ENCODE assay signal across 22 cellular contexts in genomic region chr3:121736112-121736511, GRCh38. TPM values are rescaled to one million over a fixed set of nuclear protein-coding genes. Genes with fewer than 3 reads are reported as not detected.
DNase-seq lines count a peak whose midpoint lies in the region; ATAC-seq and TF ChIP-seq lines count a peak whose summit lies in the region.
"Had no signal": no experiment of that assay in that cellular context is flagged by ENCODE, and none has a peak within 500 bp of the region (broad histone marks: within the 10 kb centered on the region; RNA-seq: fewer than 3 reads in every experiment).

No MANE protein-coding gene starts in this region.

- no peaks in the 10 kb centered on the region for H3K36me3 ChIP-seq in osteoblast (ENCODE audit: insufficient read depth, low read length)
- H3K36me3 ChIP-seq in heart left ventricle, result peaks cover 0 to 2% (median 0%) of the 10 kb centered on the region in 9 donors
- H3K36me3 ChIP-seq in adrenal gland (replicated peaks in 1 of 2), result no peaks in the 10 kb centered on the region

- intact Hi-C loops in heart left ventricle (cut with DNase I), result no loop called here
- intact Hi-C loops in adrenal gland (cut with DNase I), result no loop called here

- ATAC-seq in heart left ventricle (no peak), HG03432 (IDR thresholded peaks at IDR 0.05; ENCODE audit: unreplicated experiment) (no peak)
- ATAC-seq: effector memory CD8-positive, alpha-beta T cell; naive thymus-derived CD4-positive, alpha-beta T cell had no signal

- H3K27ac ChIP-seq in osteoblast (ENCODE audit: low read depth, low read length), result peak overlapping the region; percentile 27
- H3K27ac ChIP-seq in heart left ventricle, result no peak overlapping the region
- no peak overlapping the region for H3K27ac ChIP-seq in adrenal gland
- H3K27ac ChIP-seq: BLaER1, testis, VCaP had no signal

- 79 to 93% (median 91%) methylated on average over 3 of the region's 3 CpGs for WGBS in heart left ventricle, 4 donors
- WGBS in adrenal gland, 4 donors, result 63 to 76% (median 68%) methylated on average over 3 of the region's 3 CpGs

- no peaks in the 10 kb centered on the region for H3K27me3 ChIP-seq in osteoblast (ENCODE audit: insufficient read depth, low read length)
- H3K27me3 ChIP-seq in heart left ventricle, result no peaks in the 10 kb centered on the region
- H3K27me3 ChIP-seq in adrenal gland, result no peaks in the 10 kb centered on the region
- H3K27me3 ChIP-seq: BLaER1, testis had no signal

- H3K4me2 ChIP-seq in osteoblast (ENCODE audit: insufficient read depth, low read length), result no peak overlapping the region
- H3K4me2 ChIP-seq: BLaER1 had no signal

- H3K9me3 ChIP-seq in osteoblast (ENCODE audit: low read depth, low read length) (no peaks in the 10 kb centered on the region), heart left ventricle (no peaks in the 10 kb centered on the region), adrenal gland (replicated peaks in 1 of 3) (no peaks in the 10 kb centered on the region)
- H3K9me3 ChIP-seq: BLaER1, testis had no signal

- H3K4me3 ChIP-seq in osteoblast (ENCODE audit: insufficient read depth, low read length) (no peak overlapping the region), heart left ventricle (no peak overlapping the region), adrenal gland (no peak overlapping the region)
- H3K4me3 ChIP-seq: BLaER1, testis had no signal

- TF ChIP-seq POLR2A in heart left ventricle (IDR thresholded peaks at IDR 0.05), result no peak
- TF ChIP-seq POLR2A in adrenal gland (IDR thresholded peaks at IDR 0.05), result no peak

- H4K20me1 ChIP-seq in osteoblast (ENCODE audit: insufficient read depth, low read length), result peaks cover 37% of the 10 kb centered on the region

- H3K4me1 ChIP-seq in osteoblast (ENCODE audit: insufficient read depth, low read length) (peaks cover 17% of the 10 kb centered on the region), heart left ventricle (peaks cover 0 to 49% (median 19%) of the 10 kb centered on the region in 12 donors), adrenal gland (replicated peaks in 1 of 2) (peaks cover 4 to 37% of the 10 kb centered on the region in 2 donors)
- H3K4me1 ChIP-seq: testis had no signal

- peaks cover 95% of the 10 kb centered on the region for H3K79me2 ChIP-seq in osteoblast (ENCODE audit: insufficient read depth, low read length)

- peak; percentile 26 for DNase-seq in activated CD4-positive, alpha-beta T cell treated with anti-CD3 and anti-CD28 coated beads for 48 hours
- no peak for DNase-seq in activated CD4-positive, alpha-beta T cell treated with anti-CD3 and anti-CD28 coated beads, Interleukin-2, amount 50 U/mL, for 48 hours
- DNase-seq in HCEC 1CT, result peak; percentile 62
- DNase-seq in astrocyte of the hippocampus (ENCODE audit: low read depth, low spot score), result peak; percentile 39
- no peak for DNase-seq in osteoblast (ENCODE audit: insufficient read length, low spot score, missing footprints)
- DNase-seq in heart left ventricle, result no peak
- DNase-seq in adrenal gland, result no peak
- DNase-seq: activated CD8-positive, alpha-beta memory T cell treated with anti-CD3 and anti-CD28 coated beads, Interleukin-2, amount 50 U/mL, for 4 hours; Calu3; effector memory CD8-positive, alpha-beta T cell; GF-D8; hippocampal formation; Karpas-422; naive thymus-derived CD4-positive, alpha-beta T cell; NCI-H1092 treated with DMSO at 0.1 percent for 48 hours; NCI-H2081; NCI-H510A; stimulated activated CD4-positive, alpha-beta T cell treated with anti-CD3 and anti-CD28 coated beads, Interleukin-4, amount 100 ng/mL, for 4 hours; testis had no signal

- TF ChIP-seq CTCF in osteoblast (IDR thresholded peaks at IDR 0.05; ENCODE audit: extremely low read depth, low read depth, low read length) (no peak), heart left ventricle (IDR thresholded peaks at IDR 0.05) (no peak), adrenal gland (IDR thresholded peaks at IDR 0.05) (no peak)

- no peak overlapping the region for H2AFZ ChIP-seq in osteoblast (ENCODE audit: low read length)

RNA-seq across cellular contexts. Expression of gene GOLGB1, which starts 13.4 kb away (rescaled TPM):
- total RNA-seq in osteoblast (62.2 and 70.6 TPM in 2 replicates), heart left ventricle (10 to 100 TPM; 28.5 to 90.9 (median 44.9) TPM), adrenal gland (100 to 1,000 TPM in 1 of 8 donors, 10 to 100 TPM in 7; 60.9 to 118 (median 75.2) TPM)
- polyA plus RNA-seq in heart left ventricle (10 to 100 TPM; 14.4 to 21.4 TPM), adrenal gland (10 to 100 TPM; 31.6 to 60.9 (median 38.5) TPM)

Comparison
In these comparisons a context has a peak if more than half of its experiments do, and no peak if none do; other contexts are left out.
1. DNase-seq: peak in activated CD4-positive, alpha-beta T cell treated with anti-CD3 and anti-CD28 coated beads for 48 hours (single experiment), HCEC 1CT (single experiment) and astrocyte of the hippocampus (single experiment); none in activated CD4-positive, alpha-beta T cell treated with anti-CD3 and anti-CD28 coated beads, Interleukin-2, amount 50 U/mL, for 48 hours (0 of 2), osteoblast (single experiment), heart left ventricle (0 of 5) and adrenal gland (0 of 7).